ENCODE assay signal across 8 cellular contexts in genomic region chr10:124721295-124722052, GRCh38. TPM values are rescaled to one million over a fixed set of nuclear protein-coding genes. Genes with fewer than 3 reads are reported as not detected.
DNase-seq lines count a peak whose midpoint lies in the region; ATAC-seq and FAIRE-seq lines count a peak whose summit lies in the region.

No MANE protein-coding gene starts in this region.

- no peak overlapping the region for H3K23ac ChIP-seq in mesenchymal stem cell (ENCODE audit: low read length in 2 of 2)

- H3K4me1 ChIP-seq in mesenchymal stem cell (ENCODE audit: control insufficient read depth, insufficient read depth, low read depth, low read length): peaks cover 8% of the 10 kb centered on the region

- H4K8ac ChIP-seq in mesenchymal stem cell (ENCODE audit: low read length): no peak overlapping the region

- H2BK5ac ChIP-seq in mesenchymal stem cell (ENCODE audit: low read depth, low read length, poor library complexity, severe bottlenecking): no peak overlapping the region

- no peak overlapping the region for H2AK5ac ChIP-seq in mesenchymal stem cell (ENCODE audit: low read length, severe bottlenecking)

- H2AFZ ChIP-seq in mesenchymal stem cell (ENCODE audit: low read depth, low read length): no peak overlapping the region

- peaks cover 0 to 19% of the 10 kb centered on the region in 2 experiments for H3K36me3 ChIP-seq in mesenchymal stem cell (ENCODE audit: control insufficient read depth in 1 of 2, insufficient read depth in 2 of 2, low read depth in 1 of 2, low read length in 2 of 2)
- H3K36me3 ChIP-seq in H7 (replicated peaks; ENCODE audit: control insufficient read depth, insufficient read depth, low read length): no peaks in the 10 kb centered on the region

- no peaks in the 10 kb centered on the region for H3K27me3 ChIP-seq in mesenchymal stem cell (ENCODE audit: control insufficient read depth in 1 of 2, insufficient read depth in 1 of 2, low read length in 2 of 2)
- no peaks in the 10 kb centered on the region for H3K27me3 ChIP-seq in H7 (ENCODE audit: control insufficient read depth, insufficient read depth, low read length)

- no peak overlapping the region for H3K4ac ChIP-seq in mesenchymal stem cell (ENCODE audit: low read depth in 1 of 2, low read length in 2 of 2)

- 94% methylated on average over 18 of the region's 18 CpGs for WGBS in mesenchymal stem cell

- DNase-seq in GM18507 (ENCODE audit: extremely low spot score, insufficient read length, low read depth) (no peak), UCSD-AML1 (lab: John Stamatoyannopoulos, UW; ENCODE audit: unreplicated experiment) (peak; percentile 57), Right ventricle myocardium superior (peak; percentile 72), skeletal muscle cell (ENCODE audit: low read depth) (peak; percentile 36), mesenchymal stem cell (no peak), H7 (no peak), NCI-H510A treated with DMSO at 0.1 percent for 48 hours (lab: John Stamatoyannopoulos, UW) (no peak), NCI-H1694 treated with DMSO at 0.1 percent for 48 hours (lab: John Stamatoyannopoulos, UW) (no peak)

- intact Hi-C loops in Right ventricle myocardium superior (cut with DNase I): no loop called here

- H3K18ac ChIP-seq in mesenchymal stem cell (ENCODE audit: low read depth in 1 of 2, low read length in 2 of 2): peak overlapping the region in 1 of 2 experiments; percentile 3

- no peak overlapping the region for H3K4me2 ChIP-seq in mesenchymal stem cell (ENCODE audit: low read length, poor library complexity, severe bottlenecking)

- H2BK120ac ChIP-seq in mesenchymal stem cell (ENCODE audit: low read depth, low read length): no peak overlapping the region

- no peak overlapping the region for H3K27ac ChIP-seq in mesenchymal stem cell (ENCODE audit: low read length, poor library complexity, severe bottlenecking)

- H4K91ac ChIP-seq in mesenchymal stem cell (ENCODE audit: low read length): no peak overlapping the region

- H3K9me3 ChIP-seq in mesenchymal stem cell (ENCODE audit: control insufficient read depth, low read length): no peaks in the 10 kb centered on the region

- H2BK15ac ChIP-seq in mesenchymal stem cell (ENCODE audit: low read depth, poor library complexity, severe bottlenecking): no peak overlapping the region

- FAIRE-seq in GM18507 (lab: Jason Lieb, UNC): peak; percentile 42

- H2BK12ac ChIP-seq in mesenchymal stem cell (ENCODE audit: low read length in 2 of 2): no peak overlapping the region

- H3K4me3 ChIP-seq in skeletal muscle cell (ENCODE audit: low read depth, low read length): no peak overlapping the region
- no peak overlapping the region for H3K4me3 ChIP-seq in mesenchymal stem cell (ENCODE audit: insufficient read depth in 1 of 2, low read depth in 1 of 2, low read length in 2 of 2)
- no peak overlapping the region for H3K4me3 ChIP-seq in H7 (ENCODE audit: insufficient read depth, low read depth, low read length)

- peak; percentile 74 for ATAC-seq in Right ventricle myocardium superior (ENCODE audit: poor library complexity)

- no peak overlapping the region for H3K9ac ChIP-seq in mesenchymal stem cell (ENCODE audit: low read length)

- H3K14ac ChIP-seq in mesenchymal stem cell (ENCODE audit: low read length in 2 of 2): peak overlapping the region in 1 of 2 experiments; percentile 81

- peaks cover 45% of the 10 kb centered on the region for H3K79me1 ChIP-seq in mesenchymal stem cell (replicated peaks; ENCODE audit: low read length, poor library complexity, severe bottlenecking)

RNA-seq across cellular contexts. Expression of gene FAM53B, which starts 22.7 kb away (rescaled TPM):
- 38.1 TPM for total RNA-seq in Right ventricle myocardium superior
- polyA plus RNA-seq in mesenchymal stem cell (2013, experiment 1 of 2): 8.0 TPM
- polyA plus RNA-seq in mesenchymal stem cell (2013, experiment 2 of 2): 7.7 TPM
- 37.4 and 40.8 TPM in 2 replicates for total RNA-seq in H7 (2014; rRNA removed; shearing (Covaris generic))

Comparison
In these comparisons a context has a peak if more than half of its experiments do, and no peak if none do; other contexts are left out.
1. DNase-seq: peak in UCSD-AML1 (single experiment), Right ventricle myocardium superior (single experiment) and skeletal muscle cell (single experiment); none in GM18507 (single experiment), mesenchymal stem cell (single experiment), H7 (single experiment), NCI-H510A treated with DMSO at 0.1 percent for 48 hours (single experiment) and NCI-H1694 treated with DMSO at 0.1 percent for 48 hours (single experiment).